8 cellular contexts compared by ENCODE assay signal in genomic region chr5:137754961-137755762, GRCh38. TPM values are rescaled to one million over a fixed set of nuclear protein-coding genes. Genes with fewer than 3 reads are reported as not detected.
A peak's percentile ranks its signal among the peaks of the same experiment; 100 is the strongest.
DNase-seq lines count a peak whose midpoint lies in the region; ATAC-seq lines count a peak whose summit lies in the region.

No MANE protein-coding gene starts in this region.

- no peak for ATAC-seq in activated CD8-positive, alpha-beta memory T cell treated with anti-CD3 and anti-CD28 coated beads, Interleukin-2, amount 10 ng/mL, durations not matched to agents 7 days and 5 days
- ATAC-seq in GM18858 (IDR thresholded peaks at IDR 0.05; ENCODE audit: unreplicated experiment): no peak

- no peaks in the 10 kb centered on the region for H3K9me3 Mint-ChIP-seq in activated CD8-positive, alpha-beta memory T cell treated with anti-CD3 and anti-CD28 coated beads, Interleukin-2, amount 10 ng/mL, durations not matched to agents 7 days and 5 days (ENCODE audit: low read depth)
- H3K9me3 Mint-ChIP-seq in IgD-negative memory B cell: no peaks in the 10 kb centered on the region

- no peaks in the 10 kb centered on the region for H3K27me3 Mint-ChIP-seq in activated CD8-positive, alpha-beta memory T cell treated with anti-CD3 and anti-CD28 coated beads, Interleukin-2, amount 10 ng/mL, durations not matched to agents 7 days and 5 days
- H3K27me3 Mint-ChIP-seq in IgD-negative memory B cell: no peaks in the 10 kb centered on the region

- H3K4me3 ChIP-seq in mesodermal cell (ENCODE audit: extremely low read depth, insufficient read depth, low read length, poor library complexity, severe bottlenecking): peak overlapping the region; percentile 89

- CTCF ChIA-PET in activated CD8-positive, alpha-beta memory T cell treated with anti-CD3 and anti-CD28 coated beads, Interleukin-2, amount 10 ng/mL, durations not matched to agents 7 days and 5 days (lab: Charles Lee): interaction anchor here (0.7 to 3.0 kb wide), 8 partner anchors 9 to 280 kb away, joined by 3 to 11 read pairs (median 8); no protein-coding TSS in a partner anchor

- peak overlapping the region; percentile 96 for H3K4me3 Mint-ChIP-seq in activated CD8-positive, alpha-beta memory T cell treated with anti-CD3 and anti-CD28 coated beads, Interleukin-2, amount 10 ng/mL, durations not matched to agents 7 days and 5 days
- peak overlapping the region; percentile 96 to 100 (median 99) for H3K4me3 Mint-ChIP-seq in IgD-negative memory B cell

- peak overlapping the region; percentile 100 for H3K27ac Mint-ChIP-seq in activated CD8-positive, alpha-beta memory T cell treated with anti-CD3 and anti-CD28 coated beads, Interleukin-2, amount 10 ng/mL, durations not matched to agents 7 days and 5 days
- H3K27ac Mint-ChIP-seq in IgD-negative memory B cell: peak overlapping the region; percentile 99 to 100 (median 100)

- peaks cover 30% of the 10 kb centered on the region for H3K36me3 Mint-ChIP-seq in activated CD8-positive, alpha-beta memory T cell treated with anti-CD3 and anti-CD28 coated beads, Interleukin-2, amount 10 ng/mL, durations not matched to agents 7 days and 5 days
- no peaks in the 10 kb centered on the region for H3K36me3 Mint-ChIP-seq in IgD-negative memory B cell

- peaks cover 4% of the 10 kb centered on the region for H3K4me1 ChIP-seq in mesodermal cell (ENCODE audit: control insufficient read depth, insufficient read depth, low read length, poor library complexity, severe bottlenecking)

- H3K4me1 Mint-ChIP-seq in activated CD8-positive, alpha-beta memory T cell treated with anti-CD3 and anti-CD28 coated beads, Interleukin-2, amount 10 ng/mL, durations not matched to agents 7 days and 5 days: peaks cover 29% of the 10 kb centered on the region
- peaks cover 19 to 27% (median 21%) of the 10 kb centered on the region in 3 donors for H3K4me1 Mint-ChIP-seq in IgD-negative memory B cell

- H3K36me3 ChIP-seq in mesodermal cell (ENCODE audit: control insufficient read depth, insufficient read depth, low read length): peaks cover 28% of the 10 kb centered on the region

- no peaks in the 10 kb centered on the region for H3K9me3 ChIP-seq in mesodermal cell (ENCODE audit: control insufficient read depth, low read length)

- peak overlapping the region; percentile 100 for H3K27ac ChIP-seq in caudate nucleus (ENCODE audit: low read depth, low read length)
- H3K27ac ChIP-seq in mesodermal cell (ENCODE audit: low read depth, low read length, severe bottlenecking): peak overlapping the region; percentile 100

- no peak for DNase-seq in activated CD8-positive, alpha-beta memory T cell treated with anti-CD3 and anti-CD28 coated beads, Interleukin-2, amount 10 ng/mL, durations not matched to agents 7 days and 5 days
- DNase-seq in activated CD8-positive, alpha-beta memory T cell treated with anti-CD3 and anti-CD28 coated beads for 24 hours: no peak
- DNase-seq in caudate nucleus (lab: John Stamatoyannopoulos, UW) (peak in 3 of 61 donors; percentile 54 to 77 (median 74)), GDM1 (lab: John Stamatoyannopoulos, UW) (no peak), COLO829 (ENCODE audit: low spot score) (no peak)

- 25 to 32% methylated on average over 28 to 33 of the region's 36 CpGs for WGBS in mesodermal cell (ENCODE audit: insufficient coverage in 2 of 2), 2 experiments

RNA-seq across cellular contexts. Expression of gene HNRNPA0, which starts 1.0 kb away (rescaled TPM):
- total RNA-seq in activated CD8-positive, alpha-beta memory T cell treated with anti-CD3 and anti-CD28 coated beads, Interleukin-2, amount 10 ng/mL, durations not matched to agents 7 days and 5 days: 10 to 100 TPM; 26.0 to 34.0 TPM
- 20.6 TPM for polyA plus RNA-seq in IgD-negative memory B cell
- 46.4 TPM for polyA plus RNA-seq in mesodermal cell (2013, experiment 1 of 2)
- polyA plus RNA-seq in mesodermal cell (2013, experiment 2 of 2): 42.4 TPM

RNA-seq across cellular contexts. Expression of gene KLHL3, which starts 19.3 kb away (rescaled TPM):
- total RNA-seq in activated CD8-positive, alpha-beta memory T cell treated with anti-CD3 and anti-CD28 coated beads, Interleukin-2, amount 10 ng/mL, durations not matched to agents 7 days and 5 days: 1 to 10 TPM; 3.0 to 5.7 TPM
- polyA plus RNA-seq in IgD-negative memory B cell: 0.86 TPM
- 13.7 TPM for polyA plus RNA-seq in mesodermal cell (2013, experiment 1 of 2)
- polyA plus RNA-seq in mesodermal cell (2013, experiment 2 of 2): 7.9 TPM
